Comparison of ENCODE assay signal across 11 cellular contexts in the genomic region with DNA sequence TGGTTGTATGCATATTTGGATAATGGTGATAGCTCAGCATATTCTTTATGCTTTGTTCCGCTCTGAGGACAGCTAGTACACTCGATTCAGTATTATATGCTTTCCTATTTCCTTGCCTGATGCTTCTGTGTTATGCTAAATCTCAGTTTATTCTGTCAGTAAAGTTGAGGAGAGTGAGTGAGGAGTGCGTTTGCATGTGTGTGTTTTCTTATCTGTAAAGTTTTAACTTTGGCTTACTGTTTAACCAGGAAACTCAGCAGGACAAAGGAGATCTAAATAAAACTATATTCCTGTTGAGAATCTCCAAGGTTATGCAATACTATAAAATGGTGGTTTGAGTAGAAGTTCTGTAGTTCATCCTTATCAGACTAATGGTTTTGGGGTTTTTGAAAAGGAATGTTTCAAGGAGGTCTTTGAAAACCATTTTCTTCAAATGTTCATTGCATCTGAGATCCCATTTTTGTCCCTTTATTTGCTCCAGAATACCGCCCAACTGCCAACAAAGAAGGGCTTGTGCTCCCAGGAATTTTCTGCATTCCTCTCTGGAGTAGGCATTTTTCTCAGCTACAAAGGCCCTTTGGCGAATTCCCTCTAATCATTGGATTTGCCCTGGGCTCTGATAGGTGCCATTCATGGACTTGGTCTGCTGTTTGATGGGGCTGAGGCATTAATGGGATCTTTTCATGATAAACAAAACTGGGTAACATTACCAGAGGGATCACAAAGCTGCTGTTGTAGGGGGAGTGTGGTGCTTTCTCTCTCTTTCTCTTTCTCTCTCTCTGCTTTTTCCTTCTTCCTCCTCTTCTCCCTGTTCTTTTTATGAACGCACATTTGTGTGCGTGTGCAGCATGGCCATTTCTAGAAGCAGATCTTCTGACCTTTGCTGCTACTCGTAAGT.
DNase-seq lines count a peak whose midpoint lies in the region; ATAC-seq and TF ChIP-seq lines count a peak whose summit lies in the region.
"Had no signal": no experiment of that assay in that cellular context is flagged by ENCODE, and none has a peak within 500 bp of the region (broad histone marks: within the 10 kb centered on the region; RNA-seq: fewer than 3 reads in every experiment).

No MANE protein-coding gene starts in this region.

- TF ChIP-seq CTCF in 22Rv1 (IDR thresholded peaks at IDR 0.05) = no peak
- TF ChIP-seq CTCF in IMR-90 (conservative IDR thresholded peaks at IDR 0.05; ENCODE audit: low read depth, low read length) = no peak
- TF ChIP-seq CTCF in endothelial cell (IDR thresholded peaks at IDR 0.05; ENCODE audit: unreplicated experiment) = no peak
- TF ChIP-seq CTCF in esophagus squamous epithelium (IDR thresholded peaks at IDR 0.05) = no peak

- WGBS in IMR-90 (ENCODE audit: extremely low coverage in 2 of 2, insufficient read length in 1 of 2), 2 experiments = 92% methylated on average over 4 of the region's 8 CpGs; no CpG with 5 or more reads in 1 of the 2 experiments
- WGBS in esophagus squamous epithelium, 2 donors = 87 to 90% methylated on average over 8 of the region's 8 CpGs

- POLR2A ChIA-PET in IMR-90 (lab: Charles Lee; ENCODE audit: unreplicated experiment) = no interaction called here
- POLR2A ChIA-PET in activated CD4-positive, alpha-beta T cell treated with anti-CD3 and anti-CD28 coated beads, Interleukin-2, amount 10 ng/mL, durations not matched to agents 7 days and 5 days (lab: Charles Lee) = no interaction called here

- peaks cover 3% of the 10 kb centered on the region for H3K36me3 Mint-ChIP-seq in endothelial cell (ENCODE audit: low read depth, unreplicated experiment)
- H3K36me3 Mint-ChIP-seq in activated CD4-positive, alpha-beta T cell treated with anti-CD3 and anti-CD28 coated beads, Interleukin-2, amount 10 ng/mL, durations not matched to agents 7 days and 5 days (ENCODE audit: low read depth) = no peaks in the 10 kb centered on the region
- H3K36me3 Mint-ChIP-seq in stimulated activated naive B cell treated with anti-CD40 and anti-IgM and Interleukin-4, amounts not matched to agents 10 μg/mL and 1 μg/mL and 100 μg/mL, for 72 hours = no peaks in the 10 kb centered on the region

- no peaks in the 10 kb centered on the region for H3K27me3 Mint-ChIP-seq in endothelial cell (ENCODE audit: unreplicated experiment)
- H3K27me3 Mint-ChIP-seq in activated CD4-positive, alpha-beta T cell treated with anti-CD3 and anti-CD28 coated beads, Interleukin-2, amount 10 ng/mL, durations not matched to agents 7 days and 5 days = peaks cover 29% of the 10 kb centered on the region
- peaks cover 16 to 17% of the 10 kb centered on the region in 2 donors for H3K27me3 Mint-ChIP-seq in stimulated activated naive B cell treated with anti-CD40 and anti-IgM and Interleukin-4, amounts not matched to agents 10 μg/mL and 1 μg/mL and 100 μg/mL, for 72 hours

- H3K36me3 ChIP-seq in IMR-90 (ENCODE audit: control insufficient read depth, insufficient read depth, low read length) = no peaks in the 10 kb centered on the region
- H3K36me3 ChIP-seq in mucosa of rectum (ENCODE audit: control insufficient read depth in 2 of 2, insufficient read depth in 2 of 2, low read length in 2 of 2) = no peaks in the 10 kb centered on the region
- H3K36me3 ChIP-seq in esophagus squamous epithelium = no peaks in the 10 kb centered on the region
- H3K36me3 ChIP-seq: prostate gland had no signal

- peak overlapping the region; percentile 30; the same call in 1 of the 3 replicates for H2BK15ac ChIP-seq in IMR-90 (ENCODE audit: low read depth, low read length)

- peak overlapping the region; percentile 52; the same call in 1 of the 2 replicates for H4K5ac ChIP-seq in IMR-90 (ENCODE audit: low read depth, low read length)

- no peak overlapping the region for H2AFZ ChIP-seq in IMR-90 (replicated peaks; ENCODE audit: low read length, poor library complexity)

- peak overlapping the region; percentile 78 for H4K91ac ChIP-seq in IMR-90 (ENCODE audit: insufficient read depth, low read depth, low read length)

- H3K9me3 Mint-ChIP-seq in endothelial cell (ENCODE audit: unreplicated experiment) = no peaks in the 10 kb centered on the region
- H3K9me3 Mint-ChIP-seq in activated CD4-positive, alpha-beta T cell treated with anti-CD3 and anti-CD28 coated beads, Interleukin-2, amount 10 ng/mL, durations not matched to agents 7 days and 5 days = no peaks in the 10 kb centered on the region
- no peaks in the 10 kb centered on the region for H3K9me3 Mint-ChIP-seq in stimulated activated naive B cell treated with anti-CD40 and anti-IgM and Interleukin-4, amounts not matched to agents 10 μg/mL and 1 μg/mL and 100 μg/mL, for 72 hours

- CTCF ChIA-PET in IMR-90 (lab: Yijun Ruan, JAX) = no interaction called here
- CTCF ChIA-PET in activated CD4-positive, alpha-beta T cell treated with anti-CD3 and anti-CD28 coated beads, Interleukin-2, amount 10 ng/mL, durations not matched to agents 7 days and 5 days (lab: Charles Lee) = no interaction called here

- H4K8ac ChIP-seq in IMR-90 (ENCODE audit: low read depth in 2 of 2, low read length in 2 of 2) = peak overlapping the region; percentile 15 to 78; a peak in 3 of 4 replicates

- H3K27me3 ChIP-seq in IMR-90 (ENCODE audit: control insufficient read depth, insufficient read depth, low read length) (no peaks in the 10 kb centered on the region), mucosa of rectum (ENCODE audit: control insufficient read depth in 2 of 2, insufficient read depth in 2 of 2, low read length in 2 of 2) (no peaks in the 10 kb centered on the region), esophagus squamous epithelium (peaks cover 0 to 5% (median 0%) of the 10 kb centered on the region in 4 donors)

- peaks cover 12 to 61% of the 10 kb centered on the region in 2 experiments; a peak in 3 of 4 replicates for H3K79me1 ChIP-seq in IMR-90 (ENCODE audit: low read depth in 1 of 2, low read length in 2 of 2)

- H2BK20ac ChIP-seq in IMR-90 (ENCODE audit: low read depth, low read length) = peak overlapping the region; percentile 23; the same call in 1 of the 2 replicates

- peak overlapping the region; percentile 57 for H3K18ac ChIP-seq in IMR-90 (ENCODE audit: low read depth, low read length)

- no peak overlapping the region for H2AK9ac ChIP-seq in IMR-90 (replicated peaks; ENCODE audit: low read depth, low read length, poor library complexity)

- H3K4ac ChIP-seq in IMR-90 (ENCODE audit: low read depth, low read length) = peak overlapping the region; percentile 63

- in situ Hi-C loops in IMR-90 (cut with MboI; ENCODE audit: low sequenced_read_pairs) = no loop called here

- H3K4me3 ChIP-seq in IMR-90 (ENCODE audit: insufficient read depth, low read depth, low read length) = no peak overlapping the region
- peak overlapping the region in 1 of 2 donors; percentile 59 for H3K4me3 ChIP-seq in mucosa of rectum (ENCODE audit: low read length in 2 of 2)
- H3K4me3 ChIP-seq in esophagus squamous epithelium = no peak overlapping the region
- H3K4me3 ChIP-seq: prostate gland had no signal

- H3K9me3 ChIP-seq in IMR-90 (ENCODE audit: control insufficient read depth, insufficient read depth, low read length) = no peaks in the 10 kb centered on the region
- no peaks in the 10 kb centered on the region for H3K9me3 ChIP-seq in mucosa of rectum (ENCODE audit: control insufficient read depth in 2 of 2, low read length in 2 of 2)
- no peaks in the 10 kb centered on the region for H3K9me3 ChIP-seq in esophagus squamous epithelium
- H3K9me3 ChIP-seq: prostate gland had no signal

- H3K23ac ChIP-seq in IMR-90 (ENCODE audit: low read depth, low read length) = peak overlapping the region; percentile 44

- peaks cover 60% of the 10 kb centered on the region for H3K4me1 Mint-ChIP-seq in endothelial cell (ENCODE audit: unreplicated experiment)
- H3K4me1 Mint-ChIP-seq in activated CD4-positive, alpha-beta T cell treated with anti-CD3 and anti-CD28 coated beads, Interleukin-2, amount 10 ng/mL, durations not matched to agents 7 days and 5 days = no peaks in the 10 kb centered on the region
- H3K4me1 Mint-ChIP-seq in stimulated activated naive B cell treated with anti-CD40 and anti-IgM and Interleukin-4, amounts not matched to agents 10 μg/mL and 1 μg/mL and 100 μg/mL, for 72 hours = peaks cover 0 to 15% of the 10 kb centered on the region in 2 donors

- intact Hi-C loops in IMR-90 (cut with micrococcal nuclease) = no loop called here
- intact Hi-C loops in esophagus squamous epithelium (cut with DNase I) = no loop called here

- peak overlapping the region; percentile 65 for H3K27ac Mint-ChIP-seq in endothelial cell (ENCODE audit: unreplicated experiment)
- no peak overlapping the region for H3K27ac Mint-ChIP-seq in activated CD4-positive, alpha-beta T cell treated with anti-CD3 and anti-CD28 coated beads, Interleukin-2, amount 10 ng/mL, durations not matched to agents 7 days and 5 days
- no peak overlapping the region for H3K27ac Mint-ChIP-seq in stimulated activated naive B cell treated with anti-CD40 and anti-IgM and Interleukin-4, amounts not matched to agents 10 μg/mL and 1 μg/mL and 100 μg/mL, for 72 hours

- H3K9ac ChIP-seq in IMR-90 (ENCODE audit: low read depth, low read length) = no peak overlapping the region
- no peak overlapping the region for H3K9ac ChIP-seq in mucosa of rectum (ENCODE audit: low read depth in 1 of 2, low read length in 2 of 2)

- H3K27ac ChIP-seq in 22Rv1 (peak overlapping the region; percentile 71), IMR-90 (ENCODE audit: insufficient read depth, low read length) (peak overlapping the region; percentile 1; the same call in 1 of the 2 replicates), mucosa of rectum (ENCODE audit: low read depth in 2 of 2, low read length in 2 of 2) (peak overlapping the region; percentile 71 to 74), esophagus squamous epithelium (no peak overlapping the region)
- H3K27ac ChIP-seq: prostate gland had no signal

- TF ChIP-seq POLR2A in IMR-90 (IDR thresholded peaks at IDR 0.05; ENCODE audit: low read depth, low read length) (no peak), esophagus squamous epithelium (IDR thresholded peaks at IDR 0.05) (no peak)

- peaks cover 18% of the 10 kb centered on the region for H3K9me1 ChIP-seq in IMR-90 (ENCODE audit: insufficient read depth, low read length)

- DNase-seq in IMR-90 (no peak), endothelial cell (ENCODE audit: low spot score) (no peak), HUDEP-2 (lab: John Stamatoyannopoulos, UW; ENCODE audit: unreplicated experiment in 76 of 76) (no peak), esophagus squamous epithelium (lab: John Stamatoyannopoulos, UW) (no peak)
- no peak for DNase-seq in activated CD4-positive, alpha-beta T cell treated with anti-CD3 and anti-CD28 coated beads, Interleukin-2, amount 10 ng/mL, durations not matched to agents 7 days and 5 days
- no peak for DNase-seq in stimulated activated naive B cell treated with anti-CD40 and anti-IgM and Interleukin-4, amounts not matched to agents 10 μg/mL and 1 μg/mL and 100 μg/mL, for 72 hours
- DNase-seq: GDM1, GOT3 had no signal

- peaks cover 69% of the 10 kb centered on the region for H4K20me1 ChIP-seq in IMR-90 (ENCODE audit: insufficient read depth, low read length)

- peak overlapping the region; percentile 71 for H2BK5ac ChIP-seq in IMR-90 (ENCODE audit: low read depth, low read length, poor library complexity, severe bottlenecking)

- no peak overlapping the region for H3K56ac ChIP-seq in IMR-90 (ENCODE audit: extremely low read depth, insufficient read depth, low read length)

- no TSS peak for BruUV-seq in IMR-90 (replicated peaks; lab: Mats Ljungman, UMichigan)

- no peak for ATAC-seq in IMR-90 (ENCODE audit: low read depth)
- ATAC-seq in stimulated activated naive B cell treated with anti-CD40 and anti-IgM and Interleukin-4, amounts not matched to agents 10 μg/mL and 1 μg/mL and 100 μg/mL, for 72 hours (replicated peaks) = no peak

- no peak for TF ChIP-seq RAD21 in IMR-90 (IDR thresholded peaks at IDR 0.05; ENCODE audit: low read length)

- H3K4me1 ChIP-seq in IMR-90 (ENCODE audit: control insufficient read depth, insufficient read depth, low read length) (peaks cover 28% of the 10 kb centered on the region), mucosa of rectum (ENCODE audit: control insufficient read depth in 2 of 2, insufficient read depth in 2 of 2, low read length in 2 of 2) (peaks cover 16 to 35% of the 10 kb centered on the region in 2 donors), esophagus squamous epithelium (peaks cover 0 to 20% (median 13%) of the 10 kb centered on the region in 3 donors)
- H3K4me1 ChIP-seq: prostate gland had no signal

- peak overlapping the region; percentile 59 for H2BK120ac ChIP-seq in IMR-90 (ENCODE audit: low read depth, low read length)

- no peak overlapping the region for H3K4me3 Mint-ChIP-seq in endothelial cell (ENCODE audit: unreplicated experiment)
- H3K4me3 Mint-ChIP-seq in activated CD4-positive, alpha-beta T cell treated with anti-CD3 and anti-CD28 coated beads, Interleukin-2, amount 10 ng/mL, durations not matched to agents 7 days and 5 days = no peak overlapping the region
- no peak overlapping the region for H3K4me3 Mint-ChIP-seq in stimulated activated naive B cell treated with anti-CD40 and anti-IgM and Interleukin-4, amounts not matched to agents 10 μg/mL and 1 μg/mL and 100 μg/mL, for 72 hours

- H3K4me2 ChIP-seq in IMR-90 (ENCODE audit: low read depth, low read length) = peak overlapping the region; percentile 14; the same call in 1 of the 2 replicates

- H2AK5ac ChIP-seq in IMR-90 (ENCODE audit: low read depth, low read length) = peak overlapping the region; percentile 65; the same call in 1 of the 2 replicates

- H3K14ac ChIP-seq in IMR-90 (replicated peaks; ENCODE audit: low read depth, low read length) = peak overlapping the region; percentile 49; the same call in 1 of the 2 replicates

- dilution Hi-C loops in IMR-90 (cut with HindIII; ENCODE audit: low sequenced_read_pairs, unreplicated experiment) = no loop called here

Comparison
In these comparisons a context has a peak if more than half of its experiments do, and no peak if none do; other contexts are left out.
1. H3K27ac ChIP-seq: peak in 22Rv1 (single experiment), IMR-90 (single experiment) and mucosa of rectum (2 of 2); none in esophagus squamous epithelium (0 of 4).